14 cellular contexts compared by ENCODE assay signal in the genomic region with DNA sequence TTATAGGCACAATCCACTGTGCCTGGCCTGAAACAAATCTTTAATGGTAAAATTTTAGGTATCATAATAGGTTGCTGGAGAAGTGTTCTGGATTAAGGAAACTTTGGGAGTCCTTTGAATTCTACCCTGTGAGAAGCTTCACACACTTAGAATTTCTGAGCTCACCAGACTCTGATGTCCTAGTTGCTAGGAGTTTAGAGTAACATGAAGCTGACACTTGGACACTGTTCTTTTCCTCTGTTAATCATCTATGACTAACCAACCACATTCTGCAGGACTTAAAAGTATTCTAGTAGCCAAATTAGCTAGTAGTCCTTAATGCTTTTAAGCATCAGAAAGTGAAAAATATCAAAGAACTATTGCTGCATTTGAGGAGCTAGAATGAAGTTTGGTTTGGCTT. TPM values are rescaled to one million over a fixed set of nuclear protein-coding genes. Genes with fewer than 3 reads are reported as not detected.
DNase-seq lines count a peak whose midpoint lies in the region; TF ChIP-seq lines count a peak whose summit lies in the region.
"Had no signal": no experiment of that assay in that cellular context is flagged by ENCODE, and none has a peak within 500 bp of the region (broad histone marks: within the 10 kb centered on the region; RNA-seq: fewer than 3 reads in every experiment).

No MANE protein-coding gene starts in this region.

- peak overlapping the region; percentile 62 for H3K9ac ChIP-seq in skeletal muscle satellite cell (ENCODE audit: low read depth, low read length)

- peaks cover 41% of the 10 kb centered on the region for H3K4me1 ChIP-seq in skeletal muscle satellite cell (ENCODE audit: control insufficient read depth, insufficient read depth, low read length)
- H3K4me1 ChIP-seq: gastrocnemius medialis had no signal

- TF ChIP-seq CTCF in astrocyte of the cerebellum (IDR thresholded peaks at IDR 0.05; ENCODE audit: low read depth, low read length, missing control alignments): no peak

- H3K27me3 ChIP-seq in skeletal muscle satellite cell (ENCODE audit: control insufficient read depth, insufficient read depth, low read length): no peaks in the 10 kb centered on the region
- H3K27me3 ChIP-seq: gastrocnemius medialis, SJSA1 had no signal

- H3K9me3 ChIP-seq in skeletal muscle satellite cell (replicated peaks; ENCODE audit: low read length): no peaks in the 10 kb centered on the region
- H3K9me3 ChIP-seq: gastrocnemius medialis, mucosa of descending colon, SJSA1 had no signal

- DNase-seq in GM04504 (ENCODE audit: low read depth): peak; percentile 58
- DNase-seq in astrocyte of the cerebellum (ENCODE audit: low read depth): peak; percentile 77
- peak; percentile 76 for DNase-seq in glomerular visceral epithelial cell (ENCODE audit: extremely low spot score)
- DNase-seq in NCI-H2081 (lab: John Stamatoyannopoulos, UW): no peak
- no peak for DNase-seq in T1000 (lab: John Stamatoyannopoulos, UW)
- no peak for DNase-seq in HuH-7.5 (ENCODE audit: low spot score)
- DNase-seq: activated CD8-positive, alpha-beta T cell treated with anti-CD3 and anti-CD28 coated beads, Interleukin-2, amount 10 ng/mL, durations not matched to agents 7 days and 5 days; amniotic stem cell; gastrocnemius medialis; mucosa of descending colon; MV-4-11 had no signal

- H3K36me3 ChIP-seq in skeletal muscle satellite cell (ENCODE audit: insufficient read depth, low read length): no peaks in the 10 kb centered on the region
- H3K36me3 ChIP-seq: gastrocnemius medialis, SJSA1 had no signal

- in situ Hi-C loops in astrocyte of the cerebellum (cut with HindIII; ENCODE audit: low sequenced_read_pairs): no loop called here

- H3K4me2 ChIP-seq in skeletal muscle satellite cell (ENCODE audit: low read length): no peak overlapping the region

- H3K4me3 ChIP-seq in astrocyte of the cerebellum (ENCODE audit: low read depth, low read length) (no peak overlapping the region), skeletal muscle satellite cell (ENCODE audit: low read length) (no peak overlapping the region)
- H3K4me3 ChIP-seq: gastrocnemius medialis, mucosa of descending colon, SJSA1 had no signal

RNA-seq across cellular contexts. Expression of a gene that starts 38.6 kb away (rescaled TPM):
- total RNA-seq in skeletal muscle satellite cell (2012; rRNA removed): 29.9 and 36.7 TPM in 2 replicates
- total RNA-seq: activated CD8-positive, alpha-beta T cell treated with anti-CD3 and anti-CD28 coated beads, Interleukin-2, amount 10 ng/mL, durations not matched to agents 7 days and 5 days; activated T-helper 17 cell treated with anti-CD3 and anti-CD28 coated beads, Interleukin-2, amount 50 U/mL, for 72 hours had no signal

Comparison
In these comparisons a context has a peak if more than half of its experiments do, and no peak if none do; other contexts are left out.
1. DNase-seq: peak in GM04504 (single experiment), astrocyte of the cerebellum (single experiment) and glomerular visceral epithelial cell (single experiment); none in NCI-H2081 (0 of 2), T1000 (single experiment) and HuH-7.5 (single experiment).